Comparison of ENCODE assay signal across 1 cellular context in genomic region chr3:10700821-10701220, GRCh38.
A peak's percentile ranks its signal among the peaks of the same experiment; 100 is the strongest.
TF ChIP-seq lines count a peak whose summit lies in the region.

No MANE protein-coding gene starts in this region.

TF ChIP-seq in GM12878, 131 proteins besides CTCF, POLR2A, EP300 and RAD21 (continued from another document):
- TF ChIP-seq ZNF592 (IDR thresholded peaks at IDR 0.05) (no peak), RUNX3 (IDR thresholded peaks at IDR 0.05; ENCODE audit: low read length) (peak; percentile 42; the same call in 1 of the 2 replicates), CBX5 (IDR thresholded peaks at IDR 0.05; ENCODE audit: low read depth) (no peak)
- TF ChIP-seq, protein P1, sequence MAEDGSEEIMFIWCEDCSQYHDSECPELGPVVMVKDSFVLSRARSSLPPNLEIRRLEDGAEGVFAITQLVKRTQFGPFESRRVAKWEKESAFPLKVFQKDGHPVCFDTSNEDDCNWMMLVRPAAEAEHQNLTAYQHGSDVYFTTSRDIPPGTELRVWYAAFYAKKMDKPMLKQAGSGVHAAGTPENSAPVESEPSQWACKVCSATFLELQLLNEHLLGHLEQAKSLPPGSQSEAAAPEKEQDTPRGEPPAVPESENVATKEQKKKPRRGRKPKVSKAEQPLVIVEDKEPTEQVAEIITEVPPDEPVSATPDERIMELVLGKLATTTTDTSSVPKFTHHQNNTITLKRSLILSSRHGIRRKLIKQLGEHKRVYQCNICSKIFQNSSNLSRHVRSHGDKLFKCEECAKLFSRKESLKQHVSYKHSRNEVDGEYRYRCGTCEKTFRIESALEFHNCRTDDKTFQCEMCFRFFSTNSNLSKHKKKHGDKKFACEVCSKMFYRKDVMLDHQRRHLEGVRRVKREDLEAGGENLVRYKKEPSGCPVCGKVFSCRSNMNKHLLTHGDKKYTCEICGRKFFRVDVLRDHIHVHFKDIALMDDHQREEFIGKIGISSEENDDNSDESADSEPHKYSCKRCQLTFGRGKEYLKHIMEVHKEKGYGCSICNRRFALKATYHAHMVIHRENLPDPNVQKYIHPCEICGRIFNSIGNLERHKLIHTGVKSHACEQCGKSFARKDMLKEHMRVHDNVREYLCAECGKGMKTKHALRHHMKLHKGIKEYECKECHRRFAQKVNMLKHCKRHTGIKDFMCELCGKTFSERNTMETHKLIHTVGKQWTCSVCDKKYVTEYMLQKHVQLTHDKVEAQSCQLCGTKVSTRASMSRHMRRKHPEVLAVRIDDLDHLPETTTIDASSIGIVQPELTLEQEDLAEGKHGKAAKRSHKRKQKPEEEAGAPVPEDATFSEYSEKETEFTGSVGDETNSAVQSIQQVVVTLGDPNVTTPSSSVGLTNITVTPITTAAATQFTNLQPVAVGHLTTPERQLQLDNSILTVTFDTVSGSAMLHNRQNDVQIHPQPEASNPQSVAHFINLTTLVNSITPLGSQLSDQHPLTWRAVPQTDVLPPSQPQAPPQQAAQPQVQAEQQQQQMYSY (CRISPR knock-in tag; IDR thresholded peaks at IDR 0.05): no peak
- TF ChIP-seq, protein P2, sequence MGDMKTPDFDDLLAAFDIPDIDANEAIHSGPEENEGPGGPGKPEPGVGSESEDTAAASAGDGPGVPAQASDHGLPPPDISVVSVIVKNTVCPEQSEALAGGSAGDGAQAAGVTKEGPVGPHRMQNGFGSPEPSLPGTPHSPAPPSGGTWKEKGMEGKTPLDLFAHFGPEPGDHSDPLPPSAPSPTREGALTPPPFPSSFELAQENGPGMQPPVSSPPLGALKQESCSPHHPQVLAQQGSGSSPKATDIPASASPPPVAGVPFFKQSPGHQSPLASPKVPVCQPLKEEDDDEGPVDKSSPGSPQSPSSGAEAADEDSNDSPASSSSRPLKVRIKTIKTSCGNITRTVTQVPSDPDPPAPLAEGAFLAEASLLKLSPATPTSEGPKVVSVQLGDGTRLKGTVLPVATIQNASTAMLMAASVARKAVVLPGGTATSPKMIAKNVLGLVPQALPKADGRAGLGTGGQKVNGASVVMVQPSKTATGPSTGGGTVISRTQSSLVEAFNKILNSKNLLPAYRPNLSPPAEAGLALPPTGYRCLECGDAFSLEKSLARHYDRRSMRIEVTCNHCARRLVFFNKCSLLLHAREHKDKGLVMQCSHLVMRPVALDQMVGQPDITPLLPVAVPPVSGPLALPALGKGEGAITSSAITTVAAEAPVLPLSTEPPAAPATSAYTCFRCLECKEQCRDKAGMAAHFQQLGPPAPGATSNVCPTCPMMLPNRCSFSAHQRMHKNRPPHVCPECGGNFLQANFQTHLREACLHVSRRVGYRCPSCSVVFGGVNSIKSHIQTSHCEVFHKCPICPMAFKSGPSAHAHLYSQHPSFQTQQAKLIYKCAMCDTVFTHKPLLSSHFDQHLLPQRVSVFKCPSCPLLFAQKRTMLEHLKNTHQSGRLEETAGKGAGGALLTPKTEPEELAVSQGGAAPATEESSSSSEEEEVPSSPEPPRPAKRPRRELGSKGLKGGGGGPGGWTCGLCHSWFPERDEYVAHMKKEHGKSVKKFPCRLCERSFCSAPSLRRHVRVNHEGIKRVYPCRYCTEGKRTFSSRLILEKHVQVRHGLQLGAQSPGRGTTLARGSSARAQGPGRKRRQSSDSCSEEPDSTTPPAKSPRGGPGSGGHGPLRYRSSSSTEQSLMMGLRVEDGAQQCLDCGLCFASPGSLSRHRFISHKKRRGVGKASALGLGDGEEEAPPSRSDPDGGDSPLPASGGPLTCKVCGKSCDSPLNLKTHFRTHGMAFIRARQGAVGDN (IDR thresholded peaks at IDR 0.05): no peak
